Comparison of ENCODE assay signal across 19 cellular contexts in the genomic region with DNA sequence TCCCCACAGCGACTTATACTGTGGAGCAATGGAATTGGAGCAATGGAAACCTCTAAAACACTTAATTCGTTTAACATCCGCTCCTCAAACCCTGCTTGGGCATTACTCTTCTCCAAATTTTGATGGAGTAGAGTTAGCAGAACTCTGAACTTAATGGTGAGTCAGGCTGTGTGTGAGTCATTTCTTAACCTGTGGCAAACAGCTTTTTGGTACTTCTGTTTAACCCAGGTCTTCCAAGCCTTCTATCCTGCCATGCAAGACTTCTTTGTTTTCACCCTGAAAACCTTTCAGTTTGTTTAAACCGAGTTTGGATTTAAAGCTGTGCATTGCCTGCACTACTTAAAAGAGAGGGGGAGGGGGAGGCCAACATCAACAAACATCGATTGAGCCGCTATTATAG. TPM values are rescaled to one million over a fixed set of nuclear protein-coding genes. Genes with fewer than 3 reads are reported as not detected.
A peak's percentile ranks its signal among the peaks of the same experiment; 100 is the strongest.
DNase-seq lines count a peak whose midpoint lies in the region; ATAC-seq and TF ChIP-seq lines count a peak whose summit lies in the region.
"Had no signal": no experiment of that assay in that cellular context is flagged by ENCODE, and none has a peak within 500 bp of the region (broad histone marks: within the 10 kb centered on the region; RNA-seq: fewer than 3 reads in every experiment).

No MANE protein-coding gene starts in this region.

- peaks cover 0 to 13% (median 5%) of the 10 kb centered on the region in 4 donors for H3K4me1 ChIP-seq in sigmoid colon
- H3K4me1 ChIP-seq: BE2C, colonic mucosa, prostate gland had no signal

- intact Hi-C loops in sigmoid colon (cut with DNase I), result no loop called here

- H3K27me3 ChIP-seq in sigmoid colon, result no peaks in the 10 kb centered on the region
- H3K27me3 ChIP-seq: BE2C, colonic mucosa, esophagus muscularis mucosa had no signal

- no peak for TF ChIP-seq EP300 in sigmoid colon (IDR thresholded peaks at IDR 0.05)

- WGBS in sigmoid colon, 2 donors, result 61 to 77% methylated on average over 6 of the region's 6 CpGs

- ATAC-seq in GM18505 (IDR thresholded peaks at IDR 0.05; ENCODE audit: unreplicated experiment), result peak; percentile 22
- peak; percentile 30 for ATAC-seq in GM18907 (IDR thresholded peaks at IDR 0.05; ENCODE audit: unreplicated experiment)
- ATAC-seq in HG03469 (IDR thresholded peaks at IDR 0.05; ENCODE audit: unreplicated experiment), result peak; percentile 29
- ATAC-seq in esophagus mucosa, result no peak
- ATAC-seq: activated T-cell treated with anti-CD3 and anti-CD28 coated beads, Interleukin-2, amount 50 U/mL, for 4 hours; GM23338; heart right ventricle had no signal

- no peak for TF ChIP-seq CTCF in sigmoid colon (IDR thresholded peaks at IDR 0.05)

- TF ChIP-seq POLR2A in GM18505 (IDR thresholded peaks at IDR 0.05; ENCODE audit: borderline replicate concordance, extremely low read depth, insufficient read depth, insufficient read length) (no peak), sigmoid colon (IDR thresholded peaks at IDR 0.05) (no peak)

- H3K27ac ChIP-seq in sigmoid colon, result no peak overlapping the region
- H3K27ac ChIP-seq: colonic mucosa, esophagus muscularis mucosa, heart right ventricle, prostate gland had no signal

- DNase-seq in kidney tubule cell (ENCODE audit: low spot score), result peak; percentile 34
- DNase-seq in NCI-H146 (lab: John Stamatoyannopoulos, UW), result no peak
- no peak for DNase-seq in sigmoid colon
- DNase-seq: activated CD4-positive, alpha-beta T cell treated with anti-CD3 and anti-CD28 coated beads for 48 hours; activated T-cell treated with anti-CD3 and anti-CD28 coated beads, Interleukin-2, amount 50 U/mL, for 4 hours; amygdala; BE2C; colonic mucosa; heart right ventricle; Kasumi-1; NCI-H1930; NCI-H526 had no signal

- no peaks in the 10 kb centered on the region for H3K9me3 ChIP-seq in sigmoid colon
- H3K9me3 ChIP-seq: BE2C, colonic mucosa, esophagus muscularis mucosa, heart right ventricle, prostate gland had no signal

- H3K4me3 ChIP-seq in sigmoid colon, result no peak overlapping the region
- H3K4me3 ChIP-seq: colonic mucosa, esophagus muscularis mucosa, GM23338, heart right ventricle, prostate gland had no signal

- no peaks in the 10 kb centered on the region for H3K36me3 ChIP-seq in sigmoid colon
- H3K36me3 ChIP-seq: BE2C, colonic mucosa, esophagus muscularis mucosa, heart right ventricle, prostate gland had no signal

RNA-seq across cellular contexts. Expression of a gene that starts 3.6 kb away (rescaled TPM):
- total RNA-seq in sigmoid colon, result 10 to 100 TPM; 14.1 to 31.9 (median 18.4) TPM
- polyA plus RNA-seq in sigmoid colon, result 1 to 10 TPM; 2.1 to 7.5 (median 3.0) TPM
- 3.3 TPM for total RNA-seq in esophagus mucosa
